8 cellular contexts compared by ENCODE assay signal in genomic region chr11:126304457-126305072, GRCh38. TPM values are rescaled to one million over a fixed set of nuclear protein-coding genes. Genes with fewer than 3 reads are reported as not detected.
DNase-seq lines count a peak whose midpoint lies in the region; ATAC-seq lines count a peak whose summit lies in the region.

No MANE protein-coding gene starts in this region.

- H3K27ac ChIP-seq in caudate nucleus (ENCODE audit: low read depth, low read length) (peak overlapping the region; percentile 67), mesodermal cell (ENCODE audit: low read depth, low read length, severe bottlenecking) (peak overlapping the region; percentile 85), aorta (ENCODE audit: low read depth in 1 of 2, low read length in 2 of 2) (peak overlapping the region in 1 of 2 donors; percentile 11)

- H3K27me3 Mint-ChIP-seq in activated CD8-positive, alpha-beta memory T cell treated with anti-CD3 and anti-CD28 coated beads, Interleukin-2, amount 10 ng/mL, durations not matched to agents 7 days and 5 days = no peaks in the 10 kb centered on the region

- peak overlapping the region; percentile 90 for H3K4me3 Mint-ChIP-seq in activated CD8-positive, alpha-beta memory T cell treated with anti-CD3 and anti-CD28 coated beads, Interleukin-2, amount 10 ng/mL, durations not matched to agents 7 days and 5 days

- no peaks in the 10 kb centered on the region for H3K9me3 Mint-ChIP-seq in activated CD8-positive, alpha-beta memory T cell treated with anti-CD3 and anti-CD28 coated beads, Interleukin-2, amount 10 ng/mL, durations not matched to agents 7 days and 5 days (ENCODE audit: low read depth)

- CTCF ChIA-PET in activated CD8-positive, alpha-beta memory T cell treated with anti-CD3 and anti-CD28 coated beads, Interleukin-2, amount 10 ng/mL, durations not matched to agents 7 days and 5 days (lab: Charles Lee) = interaction anchor here (1.3 to 3.6 kb wide), 7 partner anchors 11 to 176 kb away, joined by 3 to 20 read pairs (median 5); no protein-coding TSS in a partner anchor

- DNase-seq in activated CD8-positive, alpha-beta memory T cell treated with anti-CD3 and anti-CD28 coated beads, Interleukin-2, amount 10 ng/mL, durations not matched to agents 7 days and 5 days = no peak
- DNase-seq in activated CD8-positive, alpha-beta memory T cell treated with anti-CD3 and anti-CD28 coated beads for 24 hours = no peak
- DNase-seq in NCI-H1417 treated with DMSO at 0.1 percent for 48 hours (lab: John Stamatoyannopoulos, UW) = peak; percentile 7
- DNase-seq in caudate nucleus (lab: John Stamatoyannopoulos, UW) = peak in 4 of 61 donors; percentile 64 to 71 (median 68)
- no peak for DNase-seq in aorta
- DNase-seq in HuH-7 (ENCODE audit: low spot score) = no peak
- no peak for DNase-seq in SKM-1 (lab: John Stamatoyannopoulos, UW; ENCODE audit: unreplicated experiment)

- H3K4me1 Mint-ChIP-seq in activated CD8-positive, alpha-beta memory T cell treated with anti-CD3 and anti-CD28 coated beads, Interleukin-2, amount 10 ng/mL, durations not matched to agents 7 days and 5 days = peaks cover 33% of the 10 kb centered on the region

- ATAC-seq in activated CD8-positive, alpha-beta memory T cell treated with anti-CD3 and anti-CD28 coated beads, Interleukin-2, amount 10 ng/mL, durations not matched to agents 7 days and 5 days = peak; percentile 1
- peak; percentile 33 for ATAC-seq in aorta (ENCODE audit: low FRiP score)

- intact Hi-C loops in aorta (cut with DNase I) = loop anchor here in 1 of 2 donors (5.0 kb wide), 2 partner anchors 53 to 113 kb away; partner anchors contain the start of gene ST3GAL4

- H3K4me3 ChIP-seq in mesodermal cell (ENCODE audit: extremely low read depth, insufficient read depth, low read length, poor library complexity, severe bottlenecking) = peak overlapping the region; percentile 63
- peak overlapping the region; percentile 10 to 55 for H3K4me3 ChIP-seq in aorta (ENCODE audit: low read length in 2 of 2)

- H3K27me3 ChIP-seq in aorta (ENCODE audit: control insufficient read depth in 1 of 2, insufficient read depth in 2 of 2, low read length in 1 of 2) = peaks cover 0 to 2% of the 10 kb centered on the region in 2 donors

- 80 to 92% methylated on average over 4 to 9 of the region's 12 CpGs for WGBS in mesodermal cell (ENCODE audit: insufficient coverage in 2 of 2), 2 experiments
- WGBS in aorta, 2 donors = 21 to 31% methylated on average over 12 of the region's 12 CpGs

- no peaks in the 10 kb centered on the region for H3K9me3 ChIP-seq in mesodermal cell (ENCODE audit: control insufficient read depth, low read length)
- H3K9me3 ChIP-seq in aorta (ENCODE audit: control insufficient read depth, low read length) = no peaks in the 10 kb centered on the region

- peak overlapping the region; percentile 85 for H3K27ac Mint-ChIP-seq in activated CD8-positive, alpha-beta memory T cell treated with anti-CD3 and anti-CD28 coated beads, Interleukin-2, amount 10 ng/mL, durations not matched to agents 7 days and 5 days

- peaks cover 14% of the 10 kb centered on the region for H3K36me3 ChIP-seq in mesodermal cell (ENCODE audit: control insufficient read depth, insufficient read depth, low read length)
- H3K36me3 ChIP-seq in aorta (ENCODE audit: control insufficient read depth in 1 of 2, insufficient read depth in 2 of 2, low read length in 1 of 2) = no peaks in the 10 kb centered on the region

- H3K36me3 Mint-ChIP-seq in activated CD8-positive, alpha-beta memory T cell treated with anti-CD3 and anti-CD28 coated beads, Interleukin-2, amount 10 ng/mL, durations not matched to agents 7 days and 5 days = peaks cover 26% of the 10 kb centered on the region

- H3K4me1 ChIP-seq in mesodermal cell (ENCODE audit: control insufficient read depth, insufficient read depth, low read length, poor library complexity, severe bottlenecking) (peaks cover 7% of the 10 kb centered on the region), aorta (ENCODE audit: control insufficient read depth in 1 of 2, insufficient read depth in 2 of 2, low read length in 2 of 2) (no peaks in the 10 kb centered on the region)

RNA-seq across cellular contexts. Expression of gene DCPS, which starts 0.7 kb away (rescaled TPM):
- total RNA-seq in activated CD8-positive, alpha-beta memory T cell treated with anti-CD3 and anti-CD28 coated beads, Interleukin-2, amount 10 ng/mL, durations not matched to agents 7 days and 5 days = 10 to 100 TPM; 40.6 to 41.9 TPM
- 19.8 TPM for polyA plus RNA-seq in mesodermal cell (2013, experiment 1 of 2)
- 18.5 TPM for polyA plus RNA-seq in mesodermal cell (2013, experiment 2 of 2)
- total RNA-seq in aorta = 1 to 10 TPM; 9.0 to 9.9 TPM
- 1 to 10 TPM; 7.9 to 9.6 TPM for polyA plus RNA-seq in aorta

RNA-seq across cellular contexts. Expression of gene TIRAP, which starts 21.7 kb away (rescaled TPM):
- 10 to 100 TPM; 14.3 to 14.8 TPM for total RNA-seq in activated CD8-positive, alpha-beta memory T cell treated with anti-CD3 and anti-CD28 coated beads, Interleukin-2, amount 10 ng/mL, durations not matched to agents 7 days and 5 days
- polyA plus RNA-seq in mesodermal cell (2013, experiment 1 of 2) = 5.6 TPM
- polyA plus RNA-seq in mesodermal cell (2013, experiment 2 of 2) = 5.1 TPM
- total RNA-seq in aorta = 10 to 100 TPM in 1 of 2 donors, 1 to 10 TPM in 1; 9.5 to 17.3 TPM
- polyA plus RNA-seq in aorta = 10 to 100 TPM in 1 of 2 donors, 1 to 10 TPM in 1; 4.9 to 10.7 TPM

RNA-seq across cellular contexts. Expression of gene FOXRED1, which starts 35.6 kb away (rescaled TPM):
- total RNA-seq in activated CD8-positive, alpha-beta memory T cell treated with anti-CD3 and anti-CD28 coated beads, Interleukin-2, amount 10 ng/mL, durations not matched to agents 7 days and 5 days = 10 to 100 TPM; 44.7 to 46.8 TPM
- polyA plus RNA-seq in mesodermal cell (2013, experiment 1 of 2) = 33.9 TPM
- polyA plus RNA-seq in mesodermal cell (2013, experiment 2 of 2) = 30.0 TPM
- total RNA-seq in aorta = 10 to 100 TPM; 19.9 to 25.4 TPM
- polyA plus RNA-seq in aorta = 10 to 100 TPM in 1 of 2 donors, 1 to 10 TPM in 1; 9.6 to 26.5 TPM

RNA-seq across cellular contexts. Expression of gene SRPRA, which starts 35.9 kb away (rescaled TPM):
- total RNA-seq in activated CD8-positive, alpha-beta memory T cell treated with anti-CD3 and anti-CD28 coated beads, Interleukin-2, amount 10 ng/mL, durations not matched to agents 7 days and 5 days = 100 to 1,000 TPM; 100 to 134 TPM
- 79.0 TPM for polyA plus RNA-seq in mesodermal cell (2013, experiment 1 of 2)
- polyA plus RNA-seq in mesodermal cell (2013, experiment 2 of 2) = 69.9 TPM
- total RNA-seq in aorta = 100 to 1,000 TPM; 103 to 104 TPM
- 10 to 100 TPM; 29.4 to 74.7 TPM for polyA plus RNA-seq in aorta

RNA-seq across cellular contexts. Expression of gene ST3GAL4, which starts 50.9 kb away (rescaled TPM):
- total RNA-seq in activated CD8-positive, alpha-beta memory T cell treated with anti-CD3 and anti-CD28 coated beads, Interleukin-2, amount 10 ng/mL, durations not matched to agents 7 days and 5 days = 10 to 100 TPM in 1 of 2 experiments, 1 to 10 TPM in 1; 8.8 to 11.5 TPM
- 20.6 TPM for polyA plus RNA-seq in mesodermal cell (2013, experiment 1 of 2)
- 13.5 TPM for polyA plus RNA-seq in mesodermal cell (2013, experiment 2 of 2)
- total RNA-seq in aorta = 10 to 100 TPM; 26.5 to 36.3 TPM
- 10 to 100 TPM; 25.4 to 29.9 TPM for polyA plus RNA-seq in aorta
